ENCODE assay signal across 25 cellular contexts in genomic region chr3:33171580-33171979, GRCh38. TPM values are rescaled to one million over a fixed set of nuclear protein-coding genes. Genes with fewer than 3 reads are reported as not detected.
DNase-seq lines count a peak whose midpoint lies in the region; ATAC-seq and TF ChIP-seq lines count a peak whose summit lies in the region.
"Had no signal": no experiment of that assay in that cellular context is flagged by ENCODE, and none has a peak within 500 bp of the region (broad histone marks: within the 10 kb centered on the region; RNA-seq: fewer than 3 reads in every experiment).

No MANE protein-coding gene starts in this region.

- no peak for TF ChIP-seq POLR2A in IMR-90 (IDR thresholded peaks at IDR 0.05; ENCODE audit: low read depth, low read length)

- H3K18ac ChIP-seq in IMR-90 (ENCODE audit: low read depth, low read length): no peak overlapping the region

- H3K9me1 ChIP-seq in IMR-90 (ENCODE audit: insufficient read depth, low read length): peaks cover 7% of the 10 kb centered on the region

- H2BK5ac ChIP-seq in IMR-90 (ENCODE audit: low read depth, low read length, poor library complexity, severe bottlenecking): no peak overlapping the region

- peaks cover 13% of the 10 kb centered on the region for H3K4me1 Mint-ChIP-seq in activated CD4-positive, alpha-beta memory T cell treated with anti-CD3 and anti-CD28 coated beads, Interleukin-2, amount 10 ng/mL, durations not matched to agents 7 days and 5 days
- H3K4me1 Mint-ChIP-seq in activated CD4-positive, alpha-beta memory T cell treated with anti-CD3 and anti-CD28 coated beads for 36 hours (ENCODE audit: low read depth): peaks cover 8% of the 10 kb centered on the region
- H3K4me1 Mint-ChIP-seq in T-helper 1 cell treated with Interleukin-12 subunit alpha and Interleukin-12 subunit beta and Interleukin-4 antibody, amounts not matched to agents 30 μg/mL and 1 μg/mL, for 36 hours (ENCODE audit: low read depth): peaks cover 8% of the 10 kb centered on the region
- peaks cover 28% of the 10 kb centered on the region for H3K4me1 Mint-ChIP-seq in nephron progenitor cell
- H3K4me1 Mint-ChIP-seq: activated B cell treated with CpG ODN at 0.5 μM for 24 hours had no signal

- no peak overlapping the region for H3K56ac ChIP-seq in IMR-90 (ENCODE audit: extremely low read depth, insufficient read depth, low read length)

- TF ChIP-seq RAD21 in IMR-90 (IDR thresholded peaks at IDR 0.05; ENCODE audit: low read length): no peak

- no peak overlapping the region for H3K9ac ChIP-seq in IMR-90 (ENCODE audit: low read depth, low read length)
- H3K9ac ChIP-seq: BLaER1 had no signal

- no peak overlapping the region for H3K23ac ChIP-seq in IMR-90 (ENCODE audit: low read depth, low read length)

- no peak overlapping the region for H2BK20ac ChIP-seq in IMR-90 (ENCODE audit: low read depth, low read length)

- peaks cover 2% of the 10 kb centered on the region for H3K9me3 Mint-ChIP-seq in activated CD4-positive, alpha-beta memory T cell treated with anti-CD3 and anti-CD28 coated beads, Interleukin-2, amount 10 ng/mL, durations not matched to agents 7 days and 5 days
- no peaks in the 10 kb centered on the region for H3K9me3 Mint-ChIP-seq in activated CD4-positive, alpha-beta memory T cell treated with anti-CD3 and anti-CD28 coated beads for 36 hours
- H3K9me3 Mint-ChIP-seq in T-helper 1 cell treated with Interleukin-12 subunit alpha and Interleukin-12 subunit beta and Interleukin-4 antibody, amounts not matched to agents 30 μg/mL and 1 μg/mL, for 36 hours: peaks cover 4% of the 10 kb centered on the region
- H3K9me3 Mint-ChIP-seq in nephron progenitor cell: no peaks in the 10 kb centered on the region
- H3K9me3 Mint-ChIP-seq: activated B cell treated with CpG ODN at 0.5 μM for 24 hours, nephron had no signal

- CTCF ChIA-PET in activated CD4-positive, alpha-beta memory T cell treated with anti-CD3 and anti-CD28 coated beads, Interleukin-2, amount 10 ng/mL, durations not matched to agents 7 days and 5 days (lab: Charles Lee): interaction anchor here (0.7 to 1.2 kb wide), 2 partner anchors 40 to 1621 kb away, joined by 3 read pairs; no protein-coding TSS in a partner anchor
- CTCF ChIA-PET in activated CD4-positive, alpha-beta memory T cell treated with anti-CD3 and anti-CD28 coated beads for 36 hours (lab: Charles Lee): no interaction called here
- CTCF ChIA-PET in IMR-90 (lab: Yijun Ruan, JAX): no interaction called here

- no peaks in the 10 kb centered on the region for H3K36me3 Mint-ChIP-seq in activated CD4-positive, alpha-beta memory T cell treated with anti-CD3 and anti-CD28 coated beads, Interleukin-2, amount 10 ng/mL, durations not matched to agents 7 days and 5 days (ENCODE audit: low read depth)
- H3K36me3 Mint-ChIP-seq in activated CD4-positive, alpha-beta memory T cell treated with anti-CD3 and anti-CD28 coated beads for 36 hours: no peaks in the 10 kb centered on the region
- H3K36me3 Mint-ChIP-seq in T-helper 1 cell treated with Interleukin-12 subunit alpha and Interleukin-12 subunit beta and Interleukin-4 antibody, amounts not matched to agents 30 μg/mL and 1 μg/mL, for 36 hours (ENCODE audit: low read depth): peaks cover 3% of the 10 kb centered on the region
- no peaks in the 10 kb centered on the region for H3K36me3 Mint-ChIP-seq in nephron progenitor cell (ENCODE audit: low read depth)

- ATAC-seq in IMR-90 (ENCODE audit: low read depth): no peak
- no peak for ATAC-seq in HG02852 (IDR thresholded peaks at IDR 0.05; ENCODE audit: unreplicated experiment)
- no peak for ATAC-seq in left lung
- no peak for ATAC-seq in GM18907 (IDR thresholded peaks at IDR 0.05; ENCODE audit: unreplicated experiment)
- ATAC-seq: body of pancreas, HCT116, mucosa of descending colon, pancreas had no signal

- POLR2A ChIA-PET in activated CD4-positive, alpha-beta memory T cell treated with anti-CD3 and anti-CD28 coated beads, Interleukin-2, amount 10 ng/mL, durations not matched to agents 7 days and 5 days (lab: Charles Lee): no interaction called here
- POLR2A ChIA-PET in activated CD4-positive, alpha-beta memory T cell treated with anti-CD3 and anti-CD28 coated beads for 36 hours (lab: Charles Lee): interaction anchor here (0.6 kb wide), 1 partner anchor 266 kb away, joined by 3 read pairs; no protein-coding TSS in a partner anchor
- POLR2A ChIA-PET in IMR-90 (lab: Charles Lee; ENCODE audit: unreplicated experiment): no interaction called here

- H3K14ac ChIP-seq in IMR-90 (replicated peaks; ENCODE audit: low read depth, low read length): no peak overlapping the region

- H3K4me3 Mint-ChIP-seq in activated CD4-positive, alpha-beta memory T cell treated with anti-CD3 and anti-CD28 coated beads, Interleukin-2, amount 10 ng/mL, durations not matched to agents 7 days and 5 days: no peak overlapping the region
- no peak overlapping the region for H3K4me3 Mint-ChIP-seq in activated CD4-positive, alpha-beta memory T cell treated with anti-CD3 and anti-CD28 coated beads for 36 hours
- H3K4me3 Mint-ChIP-seq in T-helper 1 cell treated with Interleukin-12 subunit alpha and Interleukin-12 subunit beta and Interleukin-4 antibody, amounts not matched to agents 30 μg/mL and 1 μg/mL, for 36 hours: peak overlapping the region; percentile 11
- no peak overlapping the region for H3K4me3 Mint-ChIP-seq in nephron progenitor cell
- H3K4me3 Mint-ChIP-seq: activated B cell treated with CpG ODN at 0.5 μM for 24 hours, nephron had no signal

- H2AK5ac ChIP-seq in IMR-90 (ENCODE audit: low read depth, low read length): no peak overlapping the region

- no peaks in the 10 kb centered on the region for H3K79me1 ChIP-seq in IMR-90 (ENCODE audit: low read depth in 1 of 2, low read length in 2 of 2)

- TF ChIP-seq CTCF in IMR-90 (conservative IDR thresholded peaks at IDR 0.05; ENCODE audit: low read depth, low read length) (no peak), nephron progenitor cell (IDR thresholded peaks at IDR 0.05) (no peak), left lung (IDR thresholded peaks at IDR 0.05) (no peak)

- dilution Hi-C loops in IMR-90 (cut with HindIII; ENCODE audit: low sequenced_read_pairs, unreplicated experiment): no loop called here

- H3K27ac ChIP-seq in IMR-90 (ENCODE audit: insufficient read depth, low read length) (no peak overlapping the region), left lung (no peak overlapping the region)
- H3K27ac ChIP-seq: BLaER1, body of pancreas, pancreas, RWPE1, suprapubic skin had no signal

- no peaks in the 10 kb centered on the region for H3K9me3 ChIP-seq in IMR-90 (ENCODE audit: control insufficient read depth, insufficient read depth, low read length)
- H3K9me3 ChIP-seq in left lung: no peaks in the 10 kb centered on the region
- H3K9me3 ChIP-seq: BLaER1, body of pancreas, mucosa of descending colon, pancreas, suprapubic skin had no signal

- H2BK120ac ChIP-seq in IMR-90 (ENCODE audit: low read depth, low read length): no peak overlapping the region

- peak overlapping the region; percentile 7 for H3K27ac Mint-ChIP-seq in activated CD4-positive, alpha-beta memory T cell treated with anti-CD3 and anti-CD28 coated beads, Interleukin-2, amount 10 ng/mL, durations not matched to agents 7 days and 5 days
- no peak overlapping the region for H3K27ac Mint-ChIP-seq in activated CD4-positive, alpha-beta memory T cell treated with anti-CD3 and anti-CD28 coated beads for 36 hours
- peak overlapping the region; percentile 66 for H3K27ac Mint-ChIP-seq in T-helper 1 cell treated with Interleukin-12 subunit alpha and Interleukin-12 subunit beta and Interleukin-4 antibody, amounts not matched to agents 30 μg/mL and 1 μg/mL, for 36 hours
- peak overlapping the region; percentile 41 for H3K27ac Mint-ChIP-seq in nephron progenitor cell
- H3K27ac Mint-ChIP-seq: activated B cell treated with CpG ODN at 0.5 μM for 24 hours, nephron had no signal

- no peak overlapping the region for H2AK9ac ChIP-seq in IMR-90 (replicated peaks; ENCODE audit: low read depth, low read length, poor library complexity)

- intact Hi-C loops in activated CD4-positive, alpha-beta memory T cell treated with anti-CD3 and anti-CD28 coated beads for 36 hours (cut with micrococcal nuclease): no loop called here
- intact Hi-C loops in IMR-90 (cut with micrococcal nuclease) (no loop called here), left lung (cut with DNase I) (no loop called here)

- H4K8ac ChIP-seq in IMR-90 (ENCODE audit: low read depth in 2 of 2, low read length in 2 of 2): no peak overlapping the region

- H3K4me1 ChIP-seq in IMR-90 (ENCODE audit: control insufficient read depth, insufficient read depth, low read length) (peaks cover 2% of the 10 kb centered on the region), left lung (no peaks in the 10 kb centered on the region)
- H3K4me1 ChIP-seq: body of pancreas, pancreas had no signal

- no peak overlapping the region for H3K4me2 ChIP-seq in IMR-90 (ENCODE audit: low read depth, low read length)
- H3K4me2 ChIP-seq: BLaER1, smooth muscle cell had no signal

- H2AFZ ChIP-seq in IMR-90 (replicated peaks; ENCODE audit: low read length, poor library complexity): peak overlapping the region; percentile 5

- 80% methylated on average over 3 of the region's 4 CpGs; no CpG with 5 or more reads in 1 of the 2 experiments for WGBS in IMR-90 (ENCODE audit: extremely low coverage in 2 of 2, insufficient read length in 1 of 2), 2 experiments

- H3K36me3 ChIP-seq in IMR-90 (ENCODE audit: control insufficient read depth, insufficient read depth, low read length) (no peaks in the 10 kb centered on the region), left lung (no peaks in the 10 kb centered on the region)
- H3K36me3 ChIP-seq: BLaER1, pancreas, suprapubic skin had no signal

- H3K27me3 ChIP-seq in IMR-90 (ENCODE audit: control insufficient read depth, insufficient read depth, low read length) (no peaks in the 10 kb centered on the region), left lung (no peaks in the 10 kb centered on the region)
- H3K27me3 ChIP-seq: BLaER1, body of pancreas, pancreas, suprapubic skin had no signal

- H3K4me3 ChIP-seq in IMR-90 (ENCODE audit: insufficient read depth, low read depth, low read length) (no peak overlapping the region), left lung (no peak overlapping the region)
- H3K4me3 ChIP-seq: BLaER1, body of pancreas, mucosa of descending colon, pancreas, smooth muscle cell, suprapubic skin had no signal

- no TSS peak for BruUV-seq in IMR-90 (replicated peaks; lab: Mats Ljungman, UMichigan)

- H4K5ac ChIP-seq in IMR-90 (ENCODE audit: low read depth, low read length): no peak overlapping the region

- peaks cover 8% of the 10 kb centered on the region for H3K27me3 Mint-ChIP-seq in activated CD4-positive, alpha-beta memory T cell treated with anti-CD3 and anti-CD28 coated beads, Interleukin-2, amount 10 ng/mL, durations not matched to agents 7 days and 5 days
- H3K27me3 Mint-ChIP-seq in activated CD4-positive, alpha-beta memory T cell treated with anti-CD3 and anti-CD28 coated beads for 36 hours: no peaks in the 10 kb centered on the region
- H3K27me3 Mint-ChIP-seq in T-helper 1 cell treated with Interleukin-12 subunit alpha and Interleukin-12 subunit beta and Interleukin-4 antibody, amounts not matched to agents 30 μg/mL and 1 μg/mL, for 36 hours (ENCODE audit: low read depth): peaks cover 2% of the 10 kb centered on the region
- H3K27me3 Mint-ChIP-seq in nephron progenitor cell (ENCODE audit: low read depth, poor library complexity): peaks cover 6% of the 10 kb centered on the region
- H3K27me3 Mint-ChIP-seq: activated B cell treated with CpG ODN at 0.5 μM for 24 hours had no signal

- H4K91ac ChIP-seq in IMR-90 (ENCODE audit: insufficient read depth, low read depth, low read length): no peak overlapping the region

- in situ Hi-C loops in IMR-90 (cut with MboI; ENCODE audit: low sequenced_read_pairs): no loop called here

- no peaks in the 10 kb centered on the region for H4K20me1 ChIP-seq in IMR-90 (ENCODE audit: insufficient read depth, low read length)
- H4K20me1 ChIP-seq: BLaER1 had no signal

- DNase-seq in activated CD4-positive, alpha-beta memory T cell treated with anti-CD3 and anti-CD28 coated beads, Interleukin-2, amount 10 ng/mL, durations not matched to agents 7 days and 5 days: no peak
- DNase-seq in activated CD4-positive, alpha-beta memory T cell treated with anti-CD3 and anti-CD28 coated beads for 36 hours: no peak
- no peak for DNase-seq in IMR-90
- no peak for DNase-seq in nephron progenitor cell
- DNase-seq in left lung: no peak
- DNase-seq: ACHN; activated B cell treated with CpG ODN at 0.5 μM for 24 hours; body of pancreas; cerebellar nuclear complex; EL; islet precursor cell; mucosa of descending colon; NCI-H524 treated with DMSO at 0.1 percent for 48 hours; pancreas; stimulated activated CD4-positive, alpha-beta T cell treated with anti-CD3 and anti-CD28 coated beads, Interleukin-2, amount 100 ng/mL, for 24 hours; T-helper 9 cell had no signal

- no peak overlapping the region for H3K4ac ChIP-seq in IMR-90 (ENCODE audit: low read depth, low read length)

- H2BK15ac ChIP-seq in IMR-90 (ENCODE audit: low read depth, low read length): no peak overlapping the region

RNA-seq across cellular contexts. Expression of gene SUSD5, which starts 47.0 kb away (rescaled TPM):
- total RNA-seq in activated CD4-positive, alpha-beta memory T cell treated with anti-CD3 and anti-CD28 coated beads, Interleukin-2, amount 10 ng/mL, durations not matched to agents 7 days and 5 days: not detected
- not detected for total RNA-seq in activated CD4-positive, alpha-beta memory T cell treated with anti-CD3 and anti-CD28 coated beads for 36 hours
- total RNA-seq in IMR-90 (2012; rRNA removed): 2.9 and 3.9 TPM in 2 replicates
- 1.2 and 1.4 TPM in 2 replicates for polyA plus RNA-seq in IMR-90 (2012; rRNA removed)
- 0.31 and 0.56 TPM in 2 replicates for polyA plus RNA-seq in IMR-90 (2012; cell fraction: cytosol; rRNA removed)
- 0.23 and 0.44 TPM in 2 replicates for polyA plus RNA-seq in IMR-90 (2012; cell fraction: nucleus; rRNA removed; ENCODE audit: low replicate concordance)
- total RNA-seq in left lung: 1 to 10 TPM; 1.3 to 1.8 TPM

RNA-seq across cellular contexts. Expression of gene CRTAP, which starts 57.8 kb away (rescaled TPM):
- total RNA-seq in activated CD4-positive, alpha-beta memory T cell treated with anti-CD3 and anti-CD28 coated beads, Interleukin-2, amount 10 ng/mL, durations not matched to agents 7 days and 5 days: 10 to 100 TPM; 40.9 to 42.6 TPM
- 10 to 100 TPM; 57.6 to 60.0 TPM for total RNA-seq in activated CD4-positive, alpha-beta memory T cell treated with anti-CD3 and anti-CD28 coated beads for 36 hours
- total RNA-seq in IMR-90 (2012; rRNA removed) (86.9 and 108 TPM in 2 replicates), left lung (100 to 1,000 TPM; 228 to 238 TPM)
- 205 and 208 TPM in 2 replicates for polyA plus RNA-seq in IMR-90 (2012; rRNA removed)
- polyA plus RNA-seq in IMR-90 (2012; cell fraction: cytosol; rRNA removed): 105 and 123 TPM in 2 replicates
- 30.4 and 63.0 TPM in 2 replicates for polyA plus RNA-seq in IMR-90 (2012; cell fraction: nucleus; rRNA removed; ENCODE audit: low replicate concordance)
